Comparison of ENCODE assay signal across 8 cellular contexts in genomic region chr10:87861953-87862643, GRCh38. TPM values are rescaled to one million over a fixed set of nuclear protein-coding genes. Genes with fewer than 3 reads are reported as not detected.
A peak's percentile ranks its signal among the peaks of the same experiment; 100 is the strongest.
DNase-seq lines count a peak whose midpoint lies in the region; ATAC-seq and TF ChIP-seq lines count a peak whose summit lies in the region.

No MANE protein-coding gene starts in this region.

- peaks cover 5% of the 10 kb centered on the region for H3K4me1 ChIP-seq in A673 (ENCODE audit: insufficient read depth, low read length, poor library complexity, severe bottlenecking)

- peak overlapping the region; percentile 97 for H3K27ac Mint-ChIP-seq in activated CD4-positive, alpha-beta T cell treated with anti-CD3 and anti-CD28 coated beads, Interleukin-2, amount 10 ng/mL, durations not matched to agents 7 days and 5 days

- intact Hi-C loops in A673 (cut with micrococcal nuclease; ENCODE audit: unreplicated experiment): loop anchor here (2.0 to 10.0 kb wide), 4 partner anchors 113 to 690 kb away; partner anchors contain the start of gene PAPSS2
- intact Hi-C loops in left colon (cut with DNase I, micrococcal nuclease): loop anchor here in 1 of 2 donors (5.0 kb wide), 1 partner anchor 45 kb away; the partner anchor contains the start of gene ATAD1

- peak overlapping the region; percentile 95 for H3K4me3 Mint-ChIP-seq in activated CD4-positive, alpha-beta T cell treated with anti-CD3 and anti-CD28 coated beads, Interleukin-2, amount 10 ng/mL, durations not matched to agents 7 days and 5 days

- DNase-seq in A673 (ENCODE audit: low spot score): peak; percentile 97
- peak; percentile 76 for DNase-seq in NCI-H2227 treated with DMSO at 0.1 percent for 48 hours (lab: John Stamatoyannopoulos, UW)
- peak; percentile 95 for DNase-seq in activated CD4-positive, alpha-beta T cell treated with anti-CD3 and anti-CD28 coated beads, Interleukin-2, amount 10 ng/mL, durations not matched to agents 7 days and 5 days
- DNase-seq in cortex of kidney (lab: John Stamatoyannopoulos, UW): peak; percentile 44
- peak; percentile 98 to 99 for DNase-seq in left colon
- peak; percentile 75 to 89 (median 85) for DNase-seq in stimulated activated CD4-positive, alpha-beta T cell treated with anti-CD3 and anti-CD28 coated beads, Interleukin-1b, Interleukin-23, amount 100 ng/mL, for 24 hours (ENCODE audit: low read depth in 4 of 4, low spot score in 1 of 4)

- POLR2A ChIA-PET in A673 (lab: Charles Lee; ENCODE audit: low non-redundant PET): interaction anchor here (0.6 to 0.7 kb wide), 2 partner anchors 10 to 1110 kb away, joined by 3 to 4 read pairs; no protein-coding TSS in a partner anchor
- POLR2A ChIA-PET in activated CD4-positive, alpha-beta T cell treated with anti-CD3 and anti-CD28 coated beads, Interleukin-2, amount 10 ng/mL, durations not matched to agents 7 days and 5 days (lab: Charles Lee): interaction anchor here (0.5 to 1.0 kb wide), 6 partner anchors 227 to 555 kb away, joined by 3 to 7 read pairs (median 3); no protein-coding TSS in a partner anchor

- H3K9me3 Mint-ChIP-seq in activated CD4-positive, alpha-beta T cell treated with anti-CD3 and anti-CD28 coated beads, Interleukin-2, amount 10 ng/mL, durations not matched to agents 7 days and 5 days: no peaks in the 10 kb centered on the region

- peaks cover 26% of the 10 kb centered on the region for H3K36me3 Mint-ChIP-seq in activated CD4-positive, alpha-beta T cell treated with anti-CD3 and anti-CD28 coated beads, Interleukin-2, amount 10 ng/mL, durations not matched to agents 7 days and 5 days (ENCODE audit: low read depth)

- H3K4me3 ChIP-seq in A673 (ENCODE audit: low read depth, low read length, poor library complexity, severe bottlenecking): peak overlapping the region; percentile 80

- H3K36me3 ChIP-seq in A673 (ENCODE audit: insufficient read depth, low read length, poor library complexity, severe bottlenecking): no peaks in the 10 kb centered on the region

- TF ChIP-seq POLR2A in GM18505 (IDR thresholded peaks at IDR 0.05; ENCODE audit: borderline replicate concordance, extremely low read depth, insufficient read depth, insufficient read length): peak; percentile 89

- peaks cover 31% of the 10 kb centered on the region for H3K4me1 Mint-ChIP-seq in activated CD4-positive, alpha-beta T cell treated with anti-CD3 and anti-CD28 coated beads, Interleukin-2, amount 10 ng/mL, durations not matched to agents 7 days and 5 days

- peak; percentile 52 for ATAC-seq in GM18505 (IDR thresholded peaks at IDR 0.05; ENCODE audit: unreplicated experiment)
- peak; percentile 48 for ATAC-seq in HG02970 (IDR thresholded peaks at IDR 0.05; ENCODE audit: low FRiP score, unreplicated experiment)
- peak; percentile 76 for ATAC-seq in left colon

- H3K9me3 ChIP-seq in A673 (ENCODE audit: low read depth, low read length, poor library complexity, severe bottlenecking): no peaks in the 10 kb centered on the region

- peak overlapping the region; percentile 91 for H3K27ac ChIP-seq in A673 (ENCODE audit: low read depth, low read length, poor library complexity, severe bottlenecking)

- CTCF ChIA-PET in A673 (lab: Charles Lee): interaction anchor here (1.3 to 1.7 kb wide), 2 partner anchors 252 to 527 kb away, joined by 4 to 14 read pairs; no protein-coding TSS in a partner anchor
- CTCF ChIA-PET in activated CD4-positive, alpha-beta T cell treated with anti-CD3 and anti-CD28 coated beads, Interleukin-2, amount 10 ng/mL, durations not matched to agents 7 days and 5 days (lab: Charles Lee): interaction anchor here (0.6 to 2.3 kb wide), 12 partner anchors 9 to 690 kb away, joined by 3 to 14 read pairs (median 3); no protein-coding TSS in a partner anchor

- no peaks in the 10 kb centered on the region for H3K27me3 ChIP-seq in A673 (replicated peaks; ENCODE audit: insufficient read depth, low read depth, low read length, poor library complexity)

- no peak for TF ChIP-seq CTCF in A673 (conservative IDR thresholded peaks at IDR 0.05; ENCODE audit: low read depth, low read length)

- H3K27me3 Mint-ChIP-seq in activated CD4-positive, alpha-beta T cell treated with anti-CD3 and anti-CD28 coated beads, Interleukin-2, amount 10 ng/mL, durations not matched to agents 7 days and 5 days: no peaks in the 10 kb centered on the region

- BruUV-seq in A673 (replicated peaks; lab: Mats Ljungman, UMichigan): no TSS peak

RNA-seq across cellular contexts. Expression of gene KLLN, which starts 1.2 kb away (rescaled TPM):
- total RNA-seq in A673 (2021): 0.32 and 0.37 TPM in 2 replicates
- 1 to 10 TPM; 1.1 to 1.3 TPM for total RNA-seq in activated CD4-positive, alpha-beta T cell treated with anti-CD3 and anti-CD28 coated beads, Interleukin-2, amount 10 ng/mL, durations not matched to agents 7 days and 5 days
- total RNA-seq in left colon: 1 to 10 TPM; 1.3 to 1.4 TPM

RNA-seq across cellular contexts. Expression of gene PTEN, which starts 1.3 kb away (rescaled TPM):
- total RNA-seq in A673 (2021): 66.0 and 66.4 TPM in 2 replicates
- total RNA-seq in activated CD4-positive, alpha-beta T cell treated with anti-CD3 and anti-CD28 coated beads, Interleukin-2, amount 10 ng/mL, durations not matched to agents 7 days and 5 days: 10 to 100 TPM; 91.3 to 93.9 TPM
- 100 to 1,000 TPM in 1 of 2 donors, 10 to 100 TPM in 1; 99.3 to 101 TPM for total RNA-seq in left colon

RNA-seq across cellular contexts. Expression of gene ATAD1, which starts 44.1 kb away (rescaled TPM):
- 48.6 and 51.6 TPM in 2 replicates for total RNA-seq in A673 (2021)
- 10 to 100 TPM; 42.9 to 45.9 TPM for total RNA-seq in activated CD4-positive, alpha-beta T cell treated with anti-CD3 and anti-CD28 coated beads, Interleukin-2, amount 10 ng/mL, durations not matched to agents 7 days and 5 days
- total RNA-seq in left colon: 10 to 100 TPM; 50.5 to 51.0 TPM

Comparison
In these comparisons a context has a peak if more than half of its experiments do, and no peak if none do; other contexts are left out.
1. Peak in every context shown above with its lines: DNase-seq, ATAC-seq, H3K4me3 ChIP-seq and H3K27ac ChIP-seq.
2. DNase-seq: peak in every context shown above with its lines; median percentile 98 in left colon; 97 in A673; 95 in activated CD4-positive, alpha-beta T cell treated with anti-CD3 and anti-CD28 coated beads, Interleukin-2, amount 10 ng/mL, durations not matched to agents 7 days and 5 days; 85 in stimulated activated CD4-positive, alpha-beta T cell treated with anti-CD3 and anti-CD28 coated beads, Interleukin-1b, Interleukin-23, amount 100 ng/mL, for 24 hours; 76 in NCI-H2227 treated with DMSO at 0.1 percent for 48 hours; 44 in cortex of kidney.